ENCODE assay signal across 3 cellular contexts in genomic region chr18:22623513-22623912, GRCh38.
"Had no signal": no experiment of that assay in that cellular context is flagged by ENCODE, and none has a peak within 500 bp of the region (broad histone marks: within the 10 kb centered on the region; RNA-seq: fewer than 3 reads in every experiment).

No MANE protein-coding gene starts in this region.

- H3K4me3 ChIP-seq: GM12878 had no signal

- ATAC-seq: GM12878 had no signal

- DNase-seq: GDM1, GF-D8 had no signal
